1 cellular context compared by ENCODE assay signal in the genomic region with DNA sequence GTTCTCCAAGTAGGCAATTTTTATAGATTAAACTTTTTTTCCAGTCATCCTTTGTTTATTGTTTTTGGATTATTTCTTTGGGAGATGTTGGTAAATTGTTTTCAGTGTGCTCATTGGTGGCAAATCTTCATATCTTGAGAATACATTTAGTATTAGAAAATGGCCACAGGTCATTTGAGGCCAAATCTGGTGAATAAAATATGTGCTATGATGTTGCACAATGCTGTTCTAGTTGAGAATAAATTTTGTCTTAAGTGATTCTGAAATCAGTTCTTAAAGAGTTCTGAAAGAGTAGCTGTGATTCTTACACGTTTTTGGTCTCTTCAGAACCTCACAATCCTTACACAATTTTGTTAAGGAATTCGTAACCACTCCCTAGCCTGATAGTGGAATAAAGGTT.
TF ChIP-seq lines count a peak whose summit lies in the region.

No MANE protein-coding gene starts in this region.

TF ChIP-seq in SK-N-SH treated with all-trans-retinoic acid at 6 μM for 48 hours, 23 proteins besides CTCF, POLR2A, EP300 and RAD21:
- TF ChIP-seq, protein P1, sequence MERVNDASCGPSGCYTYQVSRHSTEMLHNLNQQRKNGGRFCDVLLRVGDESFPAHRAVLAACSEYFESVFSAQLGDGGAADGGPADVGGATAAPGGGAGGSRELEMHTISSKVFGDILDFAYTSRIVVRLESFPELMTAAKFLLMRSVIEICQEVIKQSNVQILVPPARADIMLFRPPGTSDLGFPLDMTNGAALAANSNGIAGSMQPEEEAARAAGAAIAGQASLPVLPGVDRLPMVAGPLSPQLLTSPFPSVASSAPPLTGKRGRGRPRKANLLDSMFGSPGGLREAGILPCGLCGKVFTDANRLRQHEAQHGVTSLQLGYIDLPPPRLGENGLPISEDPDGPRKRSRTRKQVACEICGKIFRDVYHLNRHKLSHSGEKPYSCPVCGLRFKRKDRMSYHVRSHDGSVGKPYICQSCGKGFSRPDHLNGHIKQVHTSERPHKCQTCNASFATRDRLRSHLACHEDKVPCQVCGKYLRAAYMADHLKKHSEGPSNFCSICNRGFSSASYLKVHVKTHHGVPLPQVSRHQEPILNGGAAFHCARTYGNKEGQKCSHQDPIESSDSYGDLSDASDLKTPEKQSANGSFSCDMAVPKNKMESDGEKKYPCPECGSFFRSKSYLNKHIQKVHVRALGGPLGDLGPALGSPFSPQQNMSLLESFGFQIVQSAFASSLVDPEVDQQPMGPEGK (CRISPR knock-in tag; IDR thresholded peaks at IDR 0.05; ENCODE audit: borderline replicate concordance), result no peak
- no peak for TF ChIP-seq ZC3H10 (CRISPR knock-in tag; IDR thresholded peaks at IDR 0.05)
- TF ChIP-seq, protein P2, sequence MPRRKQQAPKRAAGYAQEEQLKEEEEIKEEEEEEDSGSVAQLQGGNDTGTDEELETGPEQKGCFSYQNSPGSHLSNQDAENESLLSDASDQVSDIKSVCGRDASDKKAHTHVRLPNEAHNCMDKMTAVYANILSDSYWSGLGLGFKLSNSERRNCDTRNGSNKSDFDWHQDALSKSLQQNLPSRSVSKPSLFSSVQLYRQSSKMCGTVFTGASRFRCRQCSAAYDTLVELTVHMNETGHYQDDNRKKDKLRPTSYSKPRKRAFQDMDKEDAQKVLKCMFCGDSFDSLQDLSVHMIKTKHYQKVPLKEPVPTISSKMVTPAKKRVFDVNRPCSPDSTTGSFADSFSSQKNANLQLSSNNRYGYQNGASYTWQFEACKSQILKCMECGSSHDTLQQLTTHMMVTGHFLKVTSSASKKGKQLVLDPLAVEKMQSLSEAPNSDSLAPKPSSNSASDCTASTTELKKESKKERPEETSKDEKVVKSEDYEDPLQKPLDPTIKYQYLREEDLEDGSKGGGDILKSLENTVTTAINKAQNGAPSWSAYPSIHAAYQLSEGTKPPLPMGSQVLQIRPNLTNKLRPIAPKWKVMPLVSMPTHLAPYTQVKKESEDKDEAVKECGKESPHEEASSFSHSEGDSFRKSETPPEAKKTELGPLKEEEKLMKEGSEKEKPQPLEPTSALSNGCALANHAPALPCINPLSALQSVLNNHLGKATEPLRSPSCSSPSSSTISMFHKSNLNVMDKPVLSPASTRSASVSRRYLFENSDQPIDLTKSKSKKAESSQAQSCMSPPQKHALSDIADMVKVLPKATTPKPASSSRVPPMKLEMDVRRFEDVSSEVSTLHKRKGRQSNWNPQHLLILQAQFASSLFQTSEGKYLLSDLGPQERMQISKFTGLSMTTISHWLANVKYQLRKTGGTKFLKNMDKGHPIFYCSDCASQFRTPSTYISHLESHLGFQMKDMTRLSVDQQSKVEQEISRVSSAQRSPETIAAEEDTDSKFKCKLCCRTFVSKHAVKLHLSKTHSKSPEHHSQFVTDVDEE (CRISPR knock-in tag; IDR thresholded peaks at IDR 0.05), result no peak
- no peak for TF ChIP-seq SNAI2 (CRISPR knock-in tag; IDR thresholded peaks at IDR 0.05)
- TF ChIP-seq ARNTL (CRISPR knock-in tag; IDR thresholded peaks at IDR 0.05; ENCODE audit: borderline replicate concordance, low read depth), result no peak
